10 cellular contexts compared by ENCODE assay signal in the genomic region with DNA sequence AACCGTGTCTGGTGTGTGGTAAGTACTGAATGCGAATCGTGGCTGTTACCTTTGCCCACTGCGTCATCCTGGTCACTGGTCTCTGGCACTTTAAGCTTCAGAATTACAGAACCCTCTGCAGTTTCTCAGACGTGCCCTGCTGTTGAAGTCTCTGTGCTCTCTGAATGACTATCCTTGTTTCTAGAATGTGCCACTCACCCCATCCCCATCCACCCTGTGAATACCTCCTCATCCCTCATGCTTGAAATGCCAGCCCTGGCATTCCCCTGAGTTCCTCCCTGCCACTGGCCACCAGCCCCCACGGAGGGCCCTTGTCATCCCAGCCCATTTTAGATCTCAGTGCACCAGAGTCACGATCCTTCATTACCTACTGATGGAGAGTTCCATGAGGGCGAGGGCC. TPM values are rescaled to one million over a fixed set of nuclear protein-coding genes. Genes with fewer than 3 reads are reported as not detected.
DNase-seq lines count a peak whose midpoint lies in the region; ATAC-seq and TF ChIP-seq lines count a peak whose summit lies in the region.
"Had no signal": no experiment of that assay in that cellular context is flagged by ENCODE, and none has a peak within 500 bp of the region (broad histone marks: within the 10 kb centered on the region; RNA-seq: fewer than 3 reads in every experiment).

No MANE protein-coding gene starts in this region.

- H3K27me3 ChIP-seq in PC-9 (ENCODE audit: insufficient read depth, low read depth), result no peaks in the 10 kb centered on the region
- H3K27me3 ChIP-seq in mucosa of rectum (ENCODE audit: control insufficient read depth in 2 of 2, insufficient read depth in 2 of 2, low read length in 2 of 2), result no peaks in the 10 kb centered on the region
- H3K27me3 ChIP-seq in tibial nerve, result no peaks in the 10 kb centered on the region

- H4K20me1 ChIP-seq in PC-9 (ENCODE audit: insufficient read depth), result 0 out of 2 replicates have a peak, but pooled peaks cover 7% of the 10 kb centered on the region

- no peak for TF ChIP-seq EP300 in tibial nerve (IDR thresholded peaks at IDR 0.05)

- no peaks in the 10 kb centered on the region for H3K36me3 Mint-ChIP-seq in chondrocyte (ENCODE audit: low read depth)

- H3K36me3 ChIP-seq in PC-9 (ENCODE audit: low read depth), result no peaks in the 10 kb centered on the region
- H3K36me3 ChIP-seq in mucosa of rectum (ENCODE audit: control insufficient read depth in 2 of 2, insufficient read depth in 2 of 2, low read length in 2 of 2), result peaks cover 11 to 17% of the 10 kb centered on the region in 2 donors
- H3K36me3 ChIP-seq in tibial nerve, result peaks cover 0 to 9% (median 0%) of the 10 kb centered on the region in 3 donors

- WGBS in tibial nerve, 2 donors, result 84 to 85% methylated on average over 8 of the region's 8 CpGs

- no peaks in the 10 kb centered on the region for H3K9me2 ChIP-seq in PC-9 (ENCODE audit: insufficient read depth)

- peak overlapping the region; percentile 99 for H3K27ac Mint-ChIP-seq in chondrocyte (ENCODE audit: unreplicated experiment)
- H3K27ac Mint-ChIP-seq: activated CD4-positive, alpha-beta T cell treated with anti-CD3 and anti-CD28 coated beads, Interleukin-2, amount 10 ng/mL, durations not matched to agents 24 days and 14 days had no signal

- peak overlapping the region; percentile 66 to 74 for H3K9ac ChIP-seq in mucosa of rectum (ENCODE audit: low read depth in 1 of 2, low read length in 2 of 2)

- intact Hi-C loops in PC-9 (cut with micrococcal nuclease; ENCODE audit: unreplicated experiment), result loop anchor here (5.0 kb wide), 1 partner anchor 45 kb away; no protein-coding TSS in a partner anchor

- POLR2A ChIA-PET in PC-9 (lab: Charles Lee; ENCODE audit: unreplicated experiment), result interaction anchor here (0.6 kb wide), 1 partner anchor 36 kb away, joined by 7 read pairs; no protein-coding TSS in a partner anchor

- peaks cover 39% of the 10 kb centered on the region for H3K79me2 ChIP-seq in PC-9 (ENCODE audit: low read depth)

- no peaks in the 10 kb centered on the region for H3K9me3 ChIP-seq in PC-9 (ENCODE audit: insufficient read depth, low read depth)
- no peaks in the 10 kb centered on the region for H3K9me3 ChIP-seq in mucosa of rectum (ENCODE audit: control insufficient read depth in 2 of 2, low read length in 2 of 2)
- no peaks in the 10 kb centered on the region for H3K9me3 ChIP-seq in tibial nerve

- DNase-seq in PC-9 (no peak), chondrocyte (ENCODE audit: low spot score) (peak; percentile 42), tibial nerve (ENCODE audit: low spot score in 2 of 2) (no peak), DMS53 (lab: John Stamatoyannopoulos, UW) (no peak), cerebellum (ENCODE audit: low spot score) (no peak)
- DNase-seq: activated CD4-positive, alpha-beta T cell treated with anti-CD3 and anti-CD28 coated beads, Interleukin-2, amount 10 ng/mL, durations not matched to agents 24 days and 14 days; activated gamma-delta T cell treated with Interleukin-2 at 50 U/mL for 16 hours; stimulated activated CD8-positive, alpha-beta memory T cell treated with anti-CD3 and anti-CD28 coated beads, Interleukin-4, amount 100 ng/mL, for 48 hours had no signal

- H3K27ac ChIP-seq in PC-9 (peak overlapping the region; percentile 93), mucosa of rectum (ENCODE audit: low read depth in 2 of 2, low read length in 2 of 2) (peak overlapping the region; percentile 91 to 93), tibial nerve (peak overlapping the region in 3 of 4 donors; percentile 72 to 83 (median 75))

- no peak overlapping the region for H2AFZ ChIP-seq in PC-9

- H3K4me1 ChIP-seq in PC-9 (replicated peaks; ENCODE audit: insufficient read depth) (peaks cover 93% of the 10 kb centered on the region), mucosa of rectum (ENCODE audit: control insufficient read depth in 2 of 2, insufficient read depth in 2 of 2, low read length in 2 of 2) (peaks cover 84 to 93% of the 10 kb centered on the region in 2 donors), tibial nerve (peaks cover 0 to 97% (median 72%) of the 10 kb centered on the region in 4 donors)

- TF ChIP-seq POLR2A in tibial nerve (IDR thresholded peaks at IDR 0.05), result no peak

- no peaks in the 10 kb centered on the region for H3K27me3 Mint-ChIP-seq in chondrocyte (ENCODE audit: low read depth)
- H3K27me3 Mint-ChIP-seq: activated CD4-positive, alpha-beta T cell treated with anti-CD3 and anti-CD28 coated beads, Interleukin-2, amount 10 ng/mL, durations not matched to agents 24 days and 14 days had no signal

- peak overlapping the region; percentile 66 for H3K4me2 ChIP-seq in PC-9

- ATAC-seq in GM18861 (IDR thresholded peaks at IDR 0.05; ENCODE audit: unreplicated experiment), result no peak

- no peaks in the 10 kb centered on the region for H3K9me3 Mint-ChIP-seq in chondrocyte (ENCODE audit: low read depth)
- H3K9me3 Mint-ChIP-seq: activated CD4-positive, alpha-beta T cell treated with anti-CD3 and anti-CD28 coated beads, Interleukin-2, amount 10 ng/mL, durations not matched to agents 24 days and 14 days had no signal

- H3K4me3 ChIP-seq in PC-9 (no peak overlapping the region; the same call in 1 of the 2 replicates), mucosa of rectum (ENCODE audit: low read length in 2 of 2) (peak overlapping the region in 1 of 2 donors; percentile 20), tibial nerve (no peak overlapping the region)

- TF ChIP-seq CTCF in PC-9 (conservative IDR thresholded peaks at IDR 0.05) (no peak), chondrocyte (IDR thresholded peaks at IDR 0.05) (no peak), tibial nerve (IDR thresholded peaks at IDR 0.05) (no peak)

- TSS peak; percentile 18 for BruUV-seq in PC-9 (replicated peaks; lab: Mats Ljungman, UMichigan)

- H3K4me3 Mint-ChIP-seq in chondrocyte (ENCODE audit: unreplicated experiment), result no peak overlapping the region
- H3K4me3 Mint-ChIP-seq: activated CD4-positive, alpha-beta T cell treated with anti-CD3 and anti-CD28 coated beads, Interleukin-2, amount 10 ng/mL, durations not matched to agents 24 days and 14 days had no signal

- H3F3A ChIP-seq in PC-9 (ENCODE audit: insufficient read depth, low read depth), result peaks cover 79% of the 10 kb centered on the region

- peaks cover 85% of the 10 kb centered on the region for H3K4me1 Mint-ChIP-seq in chondrocyte (ENCODE audit: low read depth)

- CTCF ChIA-PET in PC-9 (lab: Charles Lee), result no interaction called here

RNA-seq across cellular contexts. Expression of a gene that starts 21.3 kb away (rescaled TPM):
- total RNA-seq in PC-9 (2021) (34.1 and 42.7 TPM in 2 replicates), chondrocyte (35.9 to 40.0 TPM (median 37.7 TPM) in 3 replicates), tibial nerve (10 to 100 TPM; 62.7 to 77.6 (median 69.8) TPM), cerebellum (27.7 TPM)

RNA-seq across cellular contexts. Expression of a gene that starts 57.0 kb away (rescaled TPM):
- total RNA-seq in PC-9 (2021), result 15.8 and 16.1 TPM in 2 replicates
- 15.5 to 20.2 TPM (median 16.7 TPM) in 3 replicates for total RNA-seq in chondrocyte
- total RNA-seq in tibial nerve, result 10 to 100 TPM in 3 of 4 donors, 1 to 10 TPM in 1; 8.3 to 27.5 (median 14.1) TPM
- 10.9 TPM for total RNA-seq in cerebellum

RNA-seq across cellular contexts. Expression of a gene that starts 57.3 kb away (rescaled TPM):
- total RNA-seq in PC-9 (2021), result 80.1 and 81.3 TPM in 2 replicates
- total RNA-seq in chondrocyte, result 44.2 to 52.7 TPM (median 44.6 TPM) in 3 replicates
- 100 to 1,000 TPM in 1 of 4 donors, 10 to 100 TPM in 3; 49.4 to 105 (median 83.0) TPM for total RNA-seq in tibial nerve
- total RNA-seq in cerebellum, result 9.3 TPM
